Comparison of ENCODE assay signal across 7 cellular contexts in genomic region chr15:50425219-50425618, GRCh38. TPM values are rescaled to one million over a fixed set of nuclear protein-coding genes. Genes with fewer than 3 reads are reported as not detected.
A peak's percentile ranks its signal among the peaks of the same experiment; 100 is the strongest.
DNase-seq lines count a peak whose midpoint lies in the region; TF ChIP-seq lines count a peak whose summit lies in the region.

No MANE protein-coding gene starts in this region.

- H3K4me3 ChIP-seq in HAP-1 (peak overlapping the region; percentile 86), WI38 (ENCODE audit: low read depth, low read length) (peak overlapping the region; percentile 95), skin epidermis (peak overlapping the region; percentile 59 to 95 (median 76))

- peaks cover 5% of the 10 kb centered on the region for H3K4me1 Mint-ChIP-seq in glutamatergic neuron (ENCODE audit: low read depth, unreplicated experiment)

- H3K4me1 ChIP-seq in HAP-1 = peaks cover 10% of the 10 kb centered on the region

- DNase-seq in HAP-1 (ENCODE audit: low spot score in 2 of 2) = no peak
- no peak for DNase-seq in glutamatergic neuron
- DNase-seq in NCI-H748 (lab: John Stamatoyannopoulos, UW; ENCODE audit: unreplicated experiment) = no peak
- DNase-seq in stimulated activated CD4-positive, alpha-beta T cell treated with anti-CD3 and anti-CD28 coated beads, Interleukin-4, amount 100 ng/mL, for 4 hours = no peak
- no peak for DNase-seq in SK-N-DZ (ENCODE audit: low spot score)

- H3K27ac ChIP-seq in skin epidermis = peak overlapping the region in 15 of 21 experiments; percentile 74 to 97 (median 91)

- TF ChIP-seq CTCF in WI38 (IDR thresholded peaks at IDR 0.05; ENCODE audit: low read depth, low read length) (no peak), glutamatergic neuron (IDR thresholded peaks at IDR 0.05; ENCODE audit: partially characterized antibody, unreplicated experiment) (no peak)

- no peaks in the 10 kb centered on the region for H3K9me3 Mint-ChIP-seq in glutamatergic neuron (ENCODE audit: unreplicated experiment)

- peak overlapping the region; percentile 89 for H3K4me3 Mint-ChIP-seq in glutamatergic neuron (ENCODE audit: unreplicated experiment)

- H3K36me3 ChIP-seq in HAP-1 (replicated peaks) = no peaks in the 10 kb centered on the region; the same call in 1 of the 2 replicates

- no peaks in the 10 kb centered on the region for H3K36me3 Mint-ChIP-seq in glutamatergic neuron (ENCODE audit: unreplicated experiment)

- in situ Hi-C loops in HAP-1 (cut with MboI; ENCODE audit: low sequenced_read_pairs) = no loop called here

- H3K27me3 Mint-ChIP-seq in glutamatergic neuron (ENCODE audit: unreplicated experiment) = no peaks in the 10 kb centered on the region

- no peaks in the 10 kb centered on the region for H3K9me3 ChIP-seq in HAP-1

- H3K27ac Mint-ChIP-seq in glutamatergic neuron (ENCODE audit: unreplicated experiment) = no peak overlapping the region

- 0 out of 2 replicates have a peak, but pooled peaks cover 4% of the 10 kb centered on the region for H3K27me3 ChIP-seq in HAP-1 (ENCODE audit: low read depth)

RNA-seq across cellular contexts. Expression of gene USP8, which starts 1.0 kb away (rescaled TPM):
- total RNA-seq in glutamatergic neuron (ENCODE audit: unreplicated experiment) = 49.3 TPM
- 26.9 and 29.5 TPM in 2 replicates for polyA plus RNA-seq in SK-N-DZ (2014; cell fraction: cytosol; rRNA removed)
- 18.3 and 29.5 TPM in 2 replicates for polyA plus RNA-seq in SK-N-DZ (2014; cell fraction: nucleus; rRNA removed)
